ENCODE assay signal across 12 cellular contexts in genomic region chr12:92469837-92470236, GRCh38.
A peak's percentile ranks its signal among the peaks of the same experiment; 100 is the strongest.
DNase-seq lines count a peak whose midpoint lies in the region; ATAC-seq and TF ChIP-seq lines count a peak whose summit lies in the region.
"Had no signal": no experiment of that assay in that cellular context is flagged by ENCODE, and none has a peak within 500 bp of the region (broad histone marks: within the 10 kb centered on the region; RNA-seq: fewer than 3 reads in every experiment).

No MANE protein-coding gene starts in this region.

- TF ChIP-seq CTCF in GM12865 (IDR thresholded peaks at IDR 0.05; ENCODE audit: insufficient read depth, low read depth, low read length, missing control alignments): no peak
- TF ChIP-seq CTCF in foreskin keratinocyte (conservative IDR thresholded peaks at IDR 0.05): no peak
- no peak for TF ChIP-seq CTCF in ovary (IDR thresholded peaks at IDR 0.05)
- no peak for TF ChIP-seq CTCF in activated CD8-positive, alpha-beta T cell treated with anti-CD3 and anti-CD28 coated beads for 36 hours (IDR thresholded peaks at IDR 0.05)

- H3K4me3 ChIP-seq in GM12865 (ENCODE audit: low read depth, low read length) (peak overlapping the region; percentile 70), SJCRH30 (no peak overlapping the region), ovary (no peak overlapping the region)

- DNase-seq in GM12865 (ENCODE audit: low read depth) (peak; percentile 73), SJCRH30 (peak; percentile 48 to 63), foreskin keratinocyte (no peak), ovary (peak; percentile 54 to 80 (median 72)), NCI-H2171 (lab: John Stamatoyannopoulos, UW) (no peak), C1 segment of cervical spinal cord (lab: John Stamatoyannopoulos, UW) (no peak)
- DNase-seq in activated CD8-positive, alpha-beta T cell treated with anti-CD3 and anti-CD28 coated beads for 36 hours: no peak
- DNase-seq: CD4-positive, alpha-beta memory T cell; nucleus accumbens; stimulated activated CD4-positive, alpha-beta T cell treated with anti-CD3 and anti-CD28 coated beads, Interleukin-4, amount 100 ng/mL, for 1 hour; substantia nigra had no signal

- no peak overlapping the region for H3K27ac ChIP-seq in SJCRH30
- no peak overlapping the region for H3K27ac ChIP-seq in foreskin keratinocyte
- no peak overlapping the region for H3K27ac ChIP-seq in ovary

- no peaks in the 10 kb centered on the region for H3K9me3 Mint-ChIP-seq in activated CD8-positive, alpha-beta T cell treated with anti-CD3 and anti-CD28 coated beads for 36 hours
- H3K9me3 Mint-ChIP-seq: CD4-positive, alpha-beta memory T cell had no signal

- H3K27me3 ChIP-seq in SJCRH30 (no peaks in the 10 kb centered on the region), foreskin keratinocyte (no peaks in the 10 kb centered on the region), ovary (no peaks in the 10 kb centered on the region)

- intact Hi-C loops in ovary (cut with DNase I): no loop called here
- intact Hi-C loops in activated CD8-positive, alpha-beta T cell treated with anti-CD3 and anti-CD28 coated beads for 36 hours (cut with micrococcal nuclease): loop anchor here (5.0 kb wide), 1 partner anchor 68 kb away; no protein-coding TSS in a partner anchor

- WGBS in ovary, 3 donors: 27 to 35% (median 35%) methylated on average over 6 of the region's 6 CpGs

- CTCF ChIA-PET in activated CD8-positive, alpha-beta T cell treated with anti-CD3 and anti-CD28 coated beads for 36 hours (lab: Charles Lee): interaction anchor here (0.7 to 1.3 kb wide), 3 partner anchors 10 to 33 kb away, joined by 3 read pairs; no protein-coding TSS in a partner anchor

- H3K36me3 ChIP-seq in SJCRH30: no peaks in the 10 kb centered on the region
- no peaks in the 10 kb centered on the region for H3K36me3 ChIP-seq in ovary

- H3K36me3 Mint-ChIP-seq in activated CD8-positive, alpha-beta T cell treated with anti-CD3 and anti-CD28 coated beads for 36 hours (ENCODE audit: low read depth): peaks cover 1% of the 10 kb centered on the region
- H3K36me3 Mint-ChIP-seq: CD4-positive, alpha-beta memory T cell had no signal

- peak; percentile 35 for ATAC-seq in foreskin keratinocyte
- no peak for ATAC-seq in HG03565 (IDR thresholded peaks at IDR 0.05; ENCODE audit: unreplicated experiment)
- no peak for ATAC-seq in activated CD8-positive, alpha-beta T cell treated with anti-CD3 and anti-CD28 coated beads for 36 hours

- TF ChIP-seq EP300 in ovary (IDR thresholded peaks at IDR 0.05): no peak

- H3K4me1 ChIP-seq in SJCRH30 (peaks cover 29% of the 10 kb centered on the region), foreskin keratinocyte (no peaks in the 10 kb centered on the region), ovary (ENCODE audit: insufficient read depth) (peaks cover 10% of the 10 kb centered on the region)

- POLR2A ChIA-PET in activated CD8-positive, alpha-beta T cell treated with anti-CD3 and anti-CD28 coated beads for 36 hours (lab: Charles Lee): interaction anchor here (1.1 kb wide), 1 partner anchor 81 kb away, joined by 3 read pairs; no protein-coding TSS in a partner anchor

- H3K9me3 ChIP-seq in SJCRH30 (replicated peaks) (no peaks in the 10 kb centered on the region), ovary (no peaks in the 10 kb centered on the region)

- no peak for TF ChIP-seq POLR2A in ovary (IDR thresholded peaks at IDR 0.05)

- H3K27me3 Mint-ChIP-seq in activated CD8-positive, alpha-beta T cell treated with anti-CD3 and anti-CD28 coated beads for 36 hours: no peaks in the 10 kb centered on the region

- H3K4me1 Mint-ChIP-seq in activated CD8-positive, alpha-beta T cell treated with anti-CD3 and anti-CD28 coated beads for 36 hours (ENCODE audit: low read depth): peaks cover 37% of the 10 kb centered on the region

- no peak overlapping the region for H3K27ac Mint-ChIP-seq in activated CD8-positive, alpha-beta T cell treated with anti-CD3 and anti-CD28 coated beads for 36 hours

- H3K4me3 Mint-ChIP-seq in activated CD8-positive, alpha-beta T cell treated with anti-CD3 and anti-CD28 coated beads for 36 hours: no peak overlapping the region

Comparison
In these comparisons a context has a peak if more than half of its experiments do, and no peak if none do; other contexts are left out.
1. DNase-seq: peak in GM12865 (single experiment), SJCRH30 (2 of 2) and ovary (5 of 5); none in foreskin keratinocyte (0 of 2), NCI-H2171 (single experiment), activated CD8-positive, alpha-beta T cell treated with anti-CD3 and anti-CD28 coated beads for 36 hours (single experiment) and C1 segment of cervical spinal cord (0 of 14).